36 cellular contexts compared by ENCODE assay signal in genomic region chr3:136974670-136975069, GRCh38.
"Had no signal": no experiment of that assay in that cellular context is flagged by ENCODE, and none has a peak within 500 bp of the region (broad histone marks: within the 10 kb centered on the region; RNA-seq: fewer than 3 reads in every experiment).

No MANE protein-coding gene starts in this region.

- H3K9me3 ChIP-seq: Peyer's patch, SJSA1 had no signal

- DNase-seq: activated CD4-positive, alpha-beta T cell treated with anti-CD3 and anti-CD28 coated beads for 1 hour; activated CD4-positive, alpha-beta T cell treated with anti-CD3 and anti-CD28 coated beads, Interleukin-2, amount 10 ng/mL, durations not matched to agents 24 days and 14 days; activated CD4-positive, alpha-beta T cell treated with anti-CD3 and anti-CD28 coated beads, Interleukin-2, amount 50 U/mL, for 4 hours; activated CD4-positive, CD25-positive, alpha-beta regulatory T cell; activated CD8-positive, alpha-beta T cell treated with anti-CD3 and anti-CD28 coated beads for 36 hours; activated effector memory CD4-positive, alpha-beta T cell treated with anti-CD3 and anti-CD28 coated beads, Interleukin-2, amount 50 U/mL, for 16 hours; activated naive CD4-positive, alpha-beta T cell; activated naive CD4-positive, alpha-beta T cell treated with anti-CD3 and anti-CD28 coated beads, Interleukin-2, amount 50 U/mL, for 16 hours; activated naive CD8-positive, alpha-beta T cell treated with anti-CD3 and anti-CD28 coated beads for 36 hours; activated T-cell treated with anti-CD3 and anti-CD28 coated beads, Interleukin-2, amount 50 U/mL, for 1 hour; activated T-cell treated with anti-CD3 and anti-CD28 coated beads, Interleukin-2, amount 50 U/mL, for 72 hours; amniotic stem cell; aorta; brain microvascular endothelial cell; Kasumi-1; KG1; NCI-H1105; NCI-H1417 treated with DMSO at 0.1 percent for 48 hours; NCI-H2081 treated with DMSO at 0.1 percent for 48 hours; NCI-H226; NCI-H446 treated with DMSO at 0.1 percent for 48 hours; NCI-H524; NCI-H69; NCI-H82; PC-3; Peyer's patch; RPMI8226; SHP77 treated with DMSO at 0.1 percent for 48 hours; SW 1271; T-helper 1 cell; T-helper 2 cell; T-helper 9 cell; WERI-Rb-1 had no signal

- H3K4me1 ChIP-seq: Peyer's patch, SJSA1 had no signal

- H3K27me3 ChIP-seq: brain microvascular endothelial cell, cardiac muscle cell, Peyer's patch, SJSA1 had no signal

- H3K36me3 ChIP-seq: brain microvascular endothelial cell, cardiac muscle cell, Peyer's patch, SJSA1, WERI-Rb-1 had no signal

- ATAC-seq: activated CD8-positive, alpha-beta T cell treated with anti-CD3 and anti-CD28 coated beads for 36 hours; activated T-cell treated with anti-CD3 and anti-CD28 coated beads, Interleukin-2, amount 50 U/mL, for 72 hours; activated T-helper 17 cell treated with anti-CD3 and anti-CD28 coated beads, Interleukin-2, amount 50 U/mL, for 72 hours; PC-3 had no signal

- H3K27ac ChIP-seq: brain microvascular endothelial cell, cardiac muscle cell, Peyer's patch, SJSA1, WERI-Rb-1 had no signal

- H3K4me3 ChIP-seq: cardiac muscle cell, Peyer's patch, SJSA1 had no signal
